9 cellular contexts compared by ENCODE assay signal in genomic region chr6:160069050-160069454, GRCh38. TPM values are rescaled to one million over a fixed set of nuclear protein-coding genes. Genes with fewer than 3 reads are reported as not detected.
DNase-seq lines count a peak whose midpoint lies in the region; ATAC-seq, FAIRE-seq and TF ChIP-seq lines count a peak whose summit lies in the region.
"Had no signal": no experiment of that assay in that cellular context is flagged by ENCODE, and none has a peak within 500 bp of the region (broad histone marks: within the 10 kb centered on the region; RNA-seq: fewer than 3 reads in every experiment).

No MANE protein-coding gene starts in this region.

- H3K36me3 Mint-ChIP-seq in T-helper 2 cell treated with Interferon-gamma antibody and Interleukin-4, amounts not matched to agents 5 μg/mL and 100 μg/mL, for 36 hours (ENCODE audit: low read depth), result peaks cover 85% of the 10 kb centered on the region
- H3K36me3 Mint-ChIP-seq in MCF 10A (ENCODE audit: insufficient read depth, unreplicated experiment), result peaks cover 95% of the 10 kb centered on the region

- H3K27me3 Mint-ChIP-seq in T-helper 2 cell treated with Interferon-gamma antibody and Interleukin-4, amounts not matched to agents 5 μg/mL and 100 μg/mL, for 36 hours (ENCODE audit: low read depth), result no peaks in the 10 kb centered on the region
- H3K27me3 Mint-ChIP-seq in MCF 10A (ENCODE audit: insufficient read depth, unreplicated experiment), result no peaks in the 10 kb centered on the region

- no peaks in the 10 kb centered on the region for H3K9me3 Mint-ChIP-seq in T-helper 2 cell treated with Interferon-gamma antibody and Interleukin-4, amounts not matched to agents 5 μg/mL and 100 μg/mL, for 36 hours
- H3K9me3 Mint-ChIP-seq in MCF 10A (ENCODE audit: unreplicated experiment), result no peaks in the 10 kb centered on the region

- H3K4me3 Mint-ChIP-seq in T-helper 2 cell treated with Interferon-gamma antibody and Interleukin-4, amounts not matched to agents 5 μg/mL and 100 μg/mL, for 36 hours, result peak overlapping the region; percentile 52
- no peak overlapping the region for H3K4me3 Mint-ChIP-seq in MCF 10A (ENCODE audit: unreplicated experiment)

- DNase-seq in stimulated activated CD4-positive, alpha-beta T cell treated with anti-CD3 and anti-CD28 coated beads, Interleukin-15, amount 100 ng/mL, for 24 hours, result peak; percentile 18
- no peak for DNase-seq in stimulated activated CD4-positive, alpha-beta T cell treated with anti-CD3 and anti-CD28 coated beads, Interleukin-2, amount 100 ng/mL, for 48 hours
- DNase-seq in T-helper 2 cell treated with Interferon-gamma antibody and Interleukin-4, amounts not matched to agents 5 μg/mL and 100 μg/mL, for 36 hours (ENCODE audit: low spot score), result peak; percentile 17
- DNase-seq in NCI-H146 (lab: John Stamatoyannopoulos, UW) (no peak), OCI-M1 (lab: John Stamatoyannopoulos, UW) (no peak), MCF 10A (ENCODE audit: unreplicated experiment) (no peak), H54 (ENCODE audit: insufficient read length, low spot score) (no peak)
- DNase-seq: NCI-H2029 treated with DMSO at 0.1 percent for 48 hours had no signal

- no TSS peak for BruUV-seq in MCF 10A (replicated peaks; lab: Mats Ljungman, UMichigan)

- intact Hi-C loops in MCF 10A (cut with micrococcal nuclease), result no loop called here

- POLR2A ChIA-PET in MCF 10A (lab: Yijun Ruan, JAX), result interaction anchor here (0.6 kb wide), 1 partner anchor 26 kb away, joined by 3 read pairs; no protein-coding TSS in a partner anchor

- H3K27ac Mint-ChIP-seq in T-helper 2 cell treated with Interferon-gamma antibody and Interleukin-4, amounts not matched to agents 5 μg/mL and 100 μg/mL, for 36 hours, result no peak overlapping the region
- no peak overlapping the region for H3K27ac Mint-ChIP-seq in MCF 10A (ENCODE audit: low read depth, unreplicated experiment)

- peaks cover 36% of the 10 kb centered on the region for H3K4me1 Mint-ChIP-seq in T-helper 2 cell treated with Interferon-gamma antibody and Interleukin-4, amounts not matched to agents 5 μg/mL and 100 μg/mL, for 36 hours (ENCODE audit: low read depth)
- no peaks in the 10 kb centered on the region for H3K4me1 Mint-ChIP-seq in MCF 10A (ENCODE audit: insufficient read depth, unreplicated experiment)

- CTCF ChIA-PET in MCF 10A (lab: Yijun Ruan, JAX), result interaction anchor here (0.6 to 0.7 kb wide), 2 partner anchors 387 to 1009 kb away, joined by 3 read pairs; no protein-coding TSS in a partner anchor

- no peak for TF ChIP-seq POLR2A in H54 (IDR thresholded peaks at IDR 0.05; ENCODE audit: low read depth, low read length)

- FAIRE-seq in H54 (lab: Jason Lieb, UNC), result no peak

- no peak for TF ChIP-seq CTCF in MCF 10A (IDR thresholded peaks at IDR 0.05; ENCODE audit: unreplicated experiment)

- peak; percentile 89 for ATAC-seq in HG02973 (IDR thresholded peaks at IDR 0.05; ENCODE audit: unreplicated experiment)

RNA-seq across cellular contexts. Expression of gene SLC22A1, which starts 52.6 kb away (rescaled TPM):
- total RNA-seq in MCF 10A (2022), result 0.86 and 1.4 TPM in 2 replicates

Comparison
In these comparisons a context has a peak if more than half of its experiments do, and no peak if none do; other contexts are left out.
1. DNase-seq: peak in stimulated activated CD4-positive, alpha-beta T cell treated with anti-CD3 and anti-CD28 coated beads, Interleukin-15, amount 100 ng/mL, for 24 hours (single experiment) and T-helper 2 cell treated with Interferon-gamma antibody and Interleukin-4, amounts not matched to agents 5 μg/mL and 100 μg/mL, for 36 hours (single experiment); none in stimulated activated CD4-positive, alpha-beta T cell treated with anti-CD3 and anti-CD28 coated beads, Interleukin-2, amount 100 ng/mL, for 48 hours (0 of 2), NCI-H146 (single experiment), OCI-M1 (single experiment), MCF 10A (single experiment) and H54 (single experiment).